19 cellular contexts compared by ENCODE assay signal in the genomic region with DNA sequence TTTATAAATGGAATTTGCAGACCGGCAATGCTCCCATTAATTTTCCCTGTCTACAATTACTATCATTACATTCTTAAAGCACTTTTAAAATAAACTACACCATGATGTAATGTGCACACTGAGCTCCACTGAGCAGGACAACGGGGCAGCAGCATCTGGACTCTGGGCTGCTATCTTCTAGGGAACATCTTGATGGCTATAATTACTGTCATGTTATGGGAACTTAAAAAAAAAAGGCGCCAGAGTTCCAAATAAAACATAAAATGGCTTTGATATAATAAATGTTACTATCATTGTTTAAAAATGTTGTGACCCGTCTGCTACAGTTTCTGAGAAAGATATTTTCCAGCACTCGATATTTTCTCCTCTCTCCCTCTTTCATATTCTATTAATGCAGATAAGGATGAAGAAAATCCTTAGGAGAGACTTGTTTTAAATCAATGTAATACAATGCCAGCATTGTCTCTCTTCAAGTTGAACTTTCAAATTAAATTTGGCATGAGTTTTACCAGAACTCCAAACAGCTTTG.
"Had no signal": no experiment of that assay in that cellular context is flagged by ENCODE, and none has a peak within 500 bp of the region (broad histone marks: within the 10 kb centered on the region; RNA-seq: fewer than 3 reads in every experiment).

No MANE protein-coding gene starts in this region.

- H3K36me3 Mint-ChIP-seq: neural progenitor cell, T-cell had no signal

- H3K27ac Mint-ChIP-seq: activated naive CD8-positive, alpha-beta T cell treated with anti-CD3 and anti-CD28 coated beads, Interleukin-2, amount 50 U/mL, for 24 hours; activated T-helper 17 cell treated with anti-CD3 and anti-CD28 coated beads, Interleukin-2, amount 50 U/mL, for 72 hours; dendritic cell treated with granulocyte-macrophage colony-stimulating factor and Interleukin-4, amounts not matched to agents 40 ng/mL and 50 ng/mL, for 4 days; neural progenitor cell; stimulated activated naive B cell treated with anti-CD40 and anti-IgM and Interleukin-4, amounts not matched to agents 10 μg/mL and 1 μg/mL and 100 μg/mL, for 72 hours; T-cell had no signal

- H3K9me3 ChIP-seq: ascending aorta, breast epithelium, lower lobe of right lung, tibial nerve had no signal

- H3K27ac ChIP-seq: ascending aorta, breast epithelium, lower lobe of right lung, neural progenitor cell, parathyroid adenoma, tibial nerve had no signal

- H3K27me3 Mint-ChIP-seq: activated T-helper 17 cell treated with anti-CD3 and anti-CD28 coated beads, Interleukin-2, amount 50 U/mL, for 72 hours; stimulated activated naive B cell treated with anti-CD40 and anti-IgM and Interleukin-4, amounts not matched to agents 10 μg/mL and 1 μg/mL and 100 μg/mL, for 72 hours had no signal

- H3K4me3 Mint-ChIP-seq: activated naive CD8-positive, alpha-beta T cell treated with anti-CD3 and anti-CD28 coated beads, Interleukin-2, amount 50 U/mL, for 24 hours; activated T-helper 17 cell treated with anti-CD3 and anti-CD28 coated beads, Interleukin-2, amount 50 U/mL, for 72 hours; dendritic cell treated with granulocyte-macrophage colony-stimulating factor and Interleukin-4, amounts not matched to agents 40 ng/mL and 50 ng/mL, for 4 days; neural progenitor cell; stimulated activated naive B cell treated with anti-CD40 and anti-IgM and Interleukin-4, amounts not matched to agents 10 μg/mL and 1 μg/mL and 100 μg/mL, for 72 hours; T-cell had no signal

- ATAC-seq: activated naive CD8-positive, alpha-beta T cell treated with anti-CD3 and anti-CD28 coated beads, Interleukin-2, amount 50 U/mL, for 24 hours; activated T-helper 17 cell treated with anti-CD3 and anti-CD28 coated beads, Interleukin-2, amount 50 U/mL, for 72 hours; lower lobe of right lung; stimulated activated naive B cell treated with anti-CD40 and anti-IgM and Interleukin-4, amounts not matched to agents 10 μg/mL and 1 μg/mL and 100 μg/mL, for 72 hours; T-cell had no signal

- DNase-seq: activated CD4-positive, alpha-beta T cell treated with anti-CD3 and anti-CD28 coated beads, Interleukin-2, amount 50 U/mL, for 4 hours; activated CD4-positive, CD25-positive, alpha-beta regulatory T cell treated with anti-CD3 and anti-CD28 coated beads, Interleukin-2, amount 50 U/mL, for 72 hours; activated naive CD4-positive, alpha-beta T cell treated with Interleukin-2 at 50 U/mL for 16 hours; activated naive CD8-positive, alpha-beta T cell treated with anti-CD3 and anti-CD28 coated beads, Interleukin-2, amount 50 U/mL, for 24 hours; erythroblast; hypothalamus; lower lobe of right lung; midbrain; stimulated activated CD4-positive, alpha-beta T cell treated with anti-CD3 and anti-CD28 coated beads, Interleukin-2, amount 100 ng/mL, for 48 hours; stimulated activated naive B cell treated with anti-CD40 and anti-IgM and Interleukin-4, amounts not matched to agents 10 μg/mL and 1 μg/mL and 100 μg/mL, for 72 hours; T-cell; T1000 had no signal

- H3K4me1 ChIP-seq: breast epithelium, neural progenitor cell, parathyroid adenoma, tibial nerve had no signal

- H3K4me1 Mint-ChIP-seq: activated T-helper 17 cell treated with anti-CD3 and anti-CD28 coated beads, Interleukin-2, amount 50 U/mL, for 72 hours; neural progenitor cell; T-cell had no signal

- H3K4me3 ChIP-seq: ascending aorta, breast epithelium, lower lobe of right lung, neural progenitor cell, tibial nerve had no signal

- H3K36me3 ChIP-seq: ascending aorta, breast epithelium, lower lobe of right lung, neural progenitor cell, tibial nerve had no signal

- H3K9me3 Mint-ChIP-seq: activated naive CD8-positive, alpha-beta T cell treated with anti-CD3 and anti-CD28 coated beads, Interleukin-2, amount 50 U/mL, for 24 hours; neural progenitor cell had no signal

- H3K27me3 ChIP-seq: ascending aorta, breast epithelium, neural progenitor cell, tibial nerve had no signal
